Comparison of ENCODE assay signal across 18 cellular contexts in the genomic region with DNA sequence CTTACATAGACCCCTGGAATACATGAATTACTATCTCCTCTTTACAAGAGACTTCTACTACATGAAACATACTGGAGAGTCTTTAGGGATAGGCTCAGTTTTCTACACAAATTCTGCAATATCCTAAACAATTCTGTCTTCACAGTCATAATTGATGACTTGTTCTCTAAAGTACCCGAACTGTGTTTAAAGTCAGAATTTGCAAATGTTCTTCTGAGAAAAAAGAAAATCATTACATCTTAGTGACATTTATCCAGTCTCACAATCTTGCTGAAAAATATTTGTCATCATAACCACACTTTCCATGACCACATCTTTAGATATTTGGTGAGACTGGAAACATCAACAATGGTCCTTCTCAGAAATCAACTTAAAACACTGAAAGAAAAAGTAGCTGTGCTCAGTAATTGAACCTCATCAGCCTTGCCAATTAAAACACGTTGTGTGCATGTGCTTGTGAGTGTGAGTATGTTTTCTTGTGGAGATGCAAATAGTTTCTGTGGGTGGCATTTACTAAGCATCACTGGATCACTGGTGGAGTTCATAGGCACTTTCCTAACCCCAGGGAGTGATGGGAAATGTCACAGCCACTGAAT.
DNase-seq lines count a peak whose midpoint lies in the region; ATAC-seq and TF ChIP-seq lines count a peak whose summit lies in the region.
"Had no signal": no experiment of that assay in that cellular context is flagged by ENCODE, and none has a peak within 500 bp of the region (broad histone marks: within the 10 kb centered on the region; RNA-seq: fewer than 3 reads in every experiment).

No MANE protein-coding gene starts in this region.

- no peak for TF ChIP-seq CTCF in Peyer's patch (IDR thresholded peaks at IDR 0.05)

- H3K27me3 ChIP-seq in Peyer's patch = no peaks in the 10 kb centered on the region

- no peaks in the 10 kb centered on the region for H3K36me3 ChIP-seq in Peyer's patch
- H3K36me3 ChIP-seq: BE2C had no signal

- no peak overlapping the region for H3K27ac ChIP-seq in Peyer's patch

- H3K9me3 ChIP-seq in Peyer's patch = no peaks in the 10 kb centered on the region
- H3K9me3 ChIP-seq: BE2C had no signal

- H3K36me3 Mint-ChIP-seq in activated CD4-positive, alpha-beta T cell treated with anti-CD3 and anti-CD28 coated beads for 36 hours (ENCODE audit: low read depth) = no peaks in the 10 kb centered on the region
- H3K36me3 Mint-ChIP-seq in activated naive CD4-positive, alpha-beta T cell treated with anti-CD3 and anti-CD28 coated beads, Interleukin-2, amount 50 U/mL, for 24 hours = no peaks in the 10 kb centered on the region
- no peaks in the 10 kb centered on the region for H3K36me3 Mint-ChIP-seq in activated naive CD8-positive, alpha-beta T cell treated with anti-CD3 and anti-CD28 coated beads, Interleukin-2, amount 50 U/mL, for 24 hours (ENCODE audit: low read depth)

- H3K4me1 Mint-ChIP-seq in activated CD4-positive, alpha-beta T cell treated with anti-CD3 and anti-CD28 coated beads for 36 hours = peaks cover 16% of the 10 kb centered on the region
- peaks cover 6% of the 10 kb centered on the region for H3K4me1 Mint-ChIP-seq in activated naive CD4-positive, alpha-beta T cell treated with anti-CD3 and anti-CD28 coated beads, Interleukin-2, amount 50 U/mL, for 24 hours
- H3K4me1 Mint-ChIP-seq in activated naive CD8-positive, alpha-beta T cell treated with anti-CD3 and anti-CD28 coated beads, Interleukin-2, amount 50 U/mL, for 24 hours = peaks cover 15% of the 10 kb centered on the region

- no peaks in the 10 kb centered on the region for H3K4me1 ChIP-seq in Peyer's patch
- H3K4me1 ChIP-seq: BE2C had no signal

- POLR2A ChIA-PET in activated CD4-positive, alpha-beta T cell treated with anti-CD3 and anti-CD28 coated beads for 36 hours (lab: Charles Lee) = interaction anchor here (0.6 to 0.8 kb wide), 3 partner anchors 15 to 1935 kb away, joined by 3 read pairs; no protein-coding TSS in a partner anchor

- DNase-seq in activated CD4-positive, alpha-beta T cell treated with anti-CD3 and anti-CD28 coated beads for 36 hours = no peak
- no peak for DNase-seq in activated CD4-positive, alpha-beta T cell treated with anti-CD3 and anti-CD28 coated beads, Interleukin-2, amount 50 U/mL, for 1 hour
- no peak for DNase-seq in activated naive CD4-positive, alpha-beta T cell treated with anti-CD3 and anti-CD28 coated beads, Interleukin-2, amount 50 U/mL, for 16 hours
- DNase-seq in activated naive CD8-positive, alpha-beta T cell treated with anti-CD3 and anti-CD28 coated beads, Interleukin-2, amount 50 U/mL, for 24 hours = no peak
- no peak for DNase-seq in Peyer's patch
- DNase-seq: 8988T; BE2C; CD8-positive, alpha-beta memory T cell; DMS79; H7; NCI-H1048; NCI-H1436 treated with DMSO at 0.1 percent for 48 hours; NCI-H2081 treated with DMSO at 0.1 percent for 48 hours; NCI-H510A; NCI-H774 had no signal

- intact Hi-C loops in activated CD4-positive, alpha-beta T cell treated with anti-CD3 and anti-CD28 coated beads for 36 hours (cut with DNase I, micrococcal nuclease) = no loop called here

- no peaks in the 10 kb centered on the region for H3K9me3 Mint-ChIP-seq in activated CD4-positive, alpha-beta T cell treated with anti-CD3 and anti-CD28 coated beads for 36 hours (ENCODE audit: low read depth)
- no peaks in the 10 kb centered on the region for H3K9me3 Mint-ChIP-seq in activated naive CD4-positive, alpha-beta T cell treated with anti-CD3 and anti-CD28 coated beads, Interleukin-2, amount 50 U/mL, for 24 hours
- no peaks in the 10 kb centered on the region for H3K9me3 Mint-ChIP-seq in activated naive CD8-positive, alpha-beta T cell treated with anti-CD3 and anti-CD28 coated beads, Interleukin-2, amount 50 U/mL, for 24 hours
- H3K9me3 Mint-ChIP-seq: CD8-positive, alpha-beta memory T cell had no signal

- H3K27me3 Mint-ChIP-seq in activated CD4-positive, alpha-beta T cell treated with anti-CD3 and anti-CD28 coated beads for 36 hours = peaks cover 3% of the 10 kb centered on the region
- peaks cover 6% of the 10 kb centered on the region for H3K27me3 Mint-ChIP-seq in activated naive CD4-positive, alpha-beta T cell treated with anti-CD3 and anti-CD28 coated beads, Interleukin-2, amount 50 U/mL, for 24 hours
- peaks cover 3% of the 10 kb centered on the region for H3K27me3 Mint-ChIP-seq in activated naive CD8-positive, alpha-beta T cell treated with anti-CD3 and anti-CD28 coated beads, Interleukin-2, amount 50 U/mL, for 24 hours

- TF ChIP-seq POLR2A in Peyer's patch (IDR thresholded peaks at IDR 0.05) = no peak

- CTCF ChIA-PET in activated CD4-positive, alpha-beta T cell treated with anti-CD3 and anti-CD28 coated beads for 36 hours (lab: Charles Lee) = interaction anchor here (0.7 to 2.3 kb wide), 5 partner anchors 13 to 473 kb away, joined by 3 to 10 read pairs (median 3); no protein-coding TSS in a partner anchor

- H3K27ac Mint-ChIP-seq in activated CD4-positive, alpha-beta T cell treated with anti-CD3 and anti-CD28 coated beads for 36 hours = peak overlapping the region; percentile 58
- H3K27ac Mint-ChIP-seq in activated naive CD4-positive, alpha-beta T cell treated with anti-CD3 and anti-CD28 coated beads, Interleukin-2, amount 50 U/mL, for 24 hours = peak overlapping the region; percentile 27
- H3K27ac Mint-ChIP-seq in activated naive CD8-positive, alpha-beta T cell treated with anti-CD3 and anti-CD28 coated beads, Interleukin-2, amount 50 U/mL, for 24 hours = peak overlapping the region; percentile 79

- peak; percentile 67 for ATAC-seq in activated CD4-positive, alpha-beta T cell treated with anti-CD3 and anti-CD28 coated beads for 36 hours
- ATAC-seq in activated naive CD8-positive, alpha-beta T cell treated with anti-CD3 and anti-CD28 coated beads, Interleukin-2, amount 50 U/mL, for 24 hours = peak; percentile 74
- ATAC-seq in HG02973 (IDR thresholded peaks at IDR 0.05; ENCODE audit: unreplicated experiment) (no peak), HG02852 (IDR thresholded peaks at IDR 0.05; ENCODE audit: unreplicated experiment) (no peak)

- H3K4me3 Mint-ChIP-seq in activated CD4-positive, alpha-beta T cell treated with anti-CD3 and anti-CD28 coated beads for 36 hours = peak overlapping the region; percentile 4
- peak overlapping the region; percentile 9 for H3K4me3 Mint-ChIP-seq in activated naive CD4-positive, alpha-beta T cell treated with anti-CD3 and anti-CD28 coated beads, Interleukin-2, amount 50 U/mL, for 24 hours
- no peak overlapping the region for H3K4me3 Mint-ChIP-seq in activated naive CD8-positive, alpha-beta T cell treated with anti-CD3 and anti-CD28 coated beads, Interleukin-2, amount 50 U/mL, for 24 hours

- no peak overlapping the region for H3K4me3 ChIP-seq in Peyer's patch

Comparison
In these comparisons a context has a peak if more than half of its experiments do, and no peak if none do; other contexts are left out.
1. ATAC-seq: peak in activated CD4-positive, alpha-beta T cell treated with anti-CD3 and anti-CD28 coated beads for 36 hours (single experiment) and activated naive CD8-positive, alpha-beta T cell treated with anti-CD3 and anti-CD28 coated beads, Interleukin-2, amount 50 U/mL, for 24 hours (single experiment); none in HG02973 (single experiment) and HG02852 (single experiment).
2. H3K27ac Mint-ChIP-seq: peak in every context shown above with its lines; median percentile 79 in activated naive CD8-positive, alpha-beta T cell treated with anti-CD3 and anti-CD28 coated beads, Interleukin-2, amount 50 U/mL, for 24 hours; 58 in activated CD4-positive, alpha-beta T cell treated with anti-CD3 and anti-CD28 coated beads for 36 hours; 27 in activated naive CD4-positive, alpha-beta T cell treated with anti-CD3 and anti-CD28 coated beads, Interleukin-2, amount 50 U/mL, for 24 hours.